Comparison of ENCODE assay signal across 18 cellular contexts in genomic region chr2:181253438-181253837, GRCh38.
A peak's percentile ranks its signal among the peaks of the same experiment; 100 is the strongest.
DNase-seq lines count a peak whose midpoint lies in the region; ATAC-seq and TF ChIP-seq lines count a peak whose summit lies in the region.
"Had no signal": no experiment of that assay in that cellular context is flagged by ENCODE, and none has a peak within 500 bp of the region (broad histone marks: within the 10 kb centered on the region; RNA-seq: fewer than 3 reads in every experiment).

No MANE protein-coding gene starts in this region.

- no peaks in the 10 kb centered on the region for H3K4me1 ChIP-seq in upper lobe of right lung
- H3K4me1 ChIP-seq in CD8-positive, alpha-beta memory T cell (ENCODE audit: insufficient read depth, low read length) = peaks cover 5% of the 10 kb centered on the region
- H3K4me1 ChIP-seq: BLaER1 had no signal

- POLR2A ChIA-PET in CD8-positive, alpha-beta memory T cell (lab: Charles Lee) = no interaction called here

- peaks cover 16% of the 10 kb centered on the region for H3K4me1 Mint-ChIP-seq in activated T-helper 17 cell treated with anti-CD3 and anti-CD28 coated beads, Interleukin-2, amount 50 U/mL, for 72 hours
- peaks cover 32 to 33% of the 10 kb centered on the region in 2 donors for H3K4me1 Mint-ChIP-seq in immature natural killer cell
- peaks cover 28 to 68% (median 36%) of the 10 kb centered on the region in 3 donors for H3K4me1 Mint-ChIP-seq in CD8-positive, alpha-beta memory T cell
- H3K4me1 Mint-ChIP-seq: H9, IgD-negative memory B cell had no signal

- TF ChIP-seq CTCF in upper lobe of right lung (IDR thresholded peaks at IDR 0.05) = no peak

- intact Hi-C loops in upper lobe of right lung (cut with DNase I) = no loop called here

- H3K4me3 ChIP-seq in upper lobe of right lung = no peak overlapping the region
- H3K4me3 ChIP-seq in CD8-positive, alpha-beta memory T cell (ENCODE audit: low read length) = no peak overlapping the region
- H3K4me3 ChIP-seq: BLaER1 had no signal

- H3K4me3 Mint-ChIP-seq in activated T-helper 17 cell treated with anti-CD3 and anti-CD28 coated beads, Interleukin-2, amount 50 U/mL, for 72 hours = no peak overlapping the region
- peak overlapping the region; percentile 15 to 69 (median 52) for H3K4me3 Mint-ChIP-seq in immature natural killer cell
- H3K4me3 Mint-ChIP-seq in CD8-positive, alpha-beta memory T cell = peak overlapping the region in 1 of 7 donors; percentile 2
- H3K4me3 Mint-ChIP-seq: CD4-positive, CD25-positive, alpha-beta regulatory T cell; H9; IgD-negative memory B cell had no signal

- no peaks in the 10 kb centered on the region for H3K27me3 Mint-ChIP-seq in activated T-helper 17 cell treated with anti-CD3 and anti-CD28 coated beads, Interleukin-2, amount 50 U/mL, for 72 hours
- no peaks in the 10 kb centered on the region for H3K27me3 Mint-ChIP-seq in immature natural killer cell (ENCODE audit: low read depth in 3 of 3)
- no peaks in the 10 kb centered on the region for H3K27me3 Mint-ChIP-seq in CD8-positive, alpha-beta memory T cell
- H3K27me3 Mint-ChIP-seq: CD4-positive, CD25-positive, alpha-beta regulatory T cell; IgD-negative memory B cell had no signal

- no peak overlapping the region for H3K27ac ChIP-seq in upper lobe of right lung
- H3K27ac ChIP-seq in CD8-positive, alpha-beta memory T cell (ENCODE audit: low read depth, low read length) = no peak overlapping the region
- H3K27ac ChIP-seq: 22Rv1, BLaER1 had no signal

- DNase-seq in DMS79 (lab: John Stamatoyannopoulos, UW) (peak; percentile 3), DMS79 treated with DMSO at 0.1 percent for 48 hours (lab: John Stamatoyannopoulos, UW) (no peak), immature natural killer cell (peak; percentile 53 to 73 (median 62)), upper lobe of right lung (no peak), kidney tubule cell (ENCODE audit: low spot score) (no peak), superior temporal gyrus (ENCODE audit: extremely low spot score) (no peak)
- no peak for DNase-seq in CD8-positive, alpha-beta memory T cell
- DNase-seq: AML-193; Calu3; CD4-positive, CD25-positive, alpha-beta regulatory T cell; DMS 273 treated with DMSO at 0.1 percent for 48 hours; GDM1; GOT3; H9 had no signal

- H3K27me3 ChIP-seq in upper lobe of right lung = no peaks in the 10 kb centered on the region
- H3K27me3 ChIP-seq in CD8-positive, alpha-beta memory T cell (ENCODE audit: insufficient read depth, low read length, poor library complexity, severe bottlenecking) = no peaks in the 10 kb centered on the region
- H3K27me3 ChIP-seq: BLaER1 had no signal

- no peaks in the 10 kb centered on the region for H3K36me3 Mint-ChIP-seq in activated T-helper 17 cell treated with anti-CD3 and anti-CD28 coated beads, Interleukin-2, amount 50 U/mL, for 72 hours (ENCODE audit: low read depth)
- H3K36me3 Mint-ChIP-seq in immature natural killer cell = peaks cover 0 to 5% (median 4%) of the 10 kb centered on the region in 3 donors
- H3K36me3 Mint-ChIP-seq in CD8-positive, alpha-beta memory T cell = peaks cover 19 to 41% (median 22%) of the 10 kb centered on the region in 3 donors
- H3K36me3 Mint-ChIP-seq: CD4-positive, CD25-positive, alpha-beta regulatory T cell; IgD-negative memory B cell had no signal

- CTCF ChIA-PET in CD8-positive, alpha-beta memory T cell (lab: Charles Lee) = interaction anchor here (0.7 kb wide), 1 partner anchor 13 kb away, joined by 3 read pairs; no protein-coding TSS in a partner anchor

- peak overlapping the region; percentile 14 for H3K27ac Mint-ChIP-seq in activated T-helper 17 cell treated with anti-CD3 and anti-CD28 coated beads, Interleukin-2, amount 50 U/mL, for 72 hours
- peak overlapping the region; percentile 67 to 86 (median 82) for H3K27ac Mint-ChIP-seq in immature natural killer cell
- no peak overlapping the region for H3K27ac Mint-ChIP-seq in CD8-positive, alpha-beta memory T cell
- H3K27ac Mint-ChIP-seq: CD4-positive, CD25-positive, alpha-beta regulatory T cell; H9; IgD-negative memory B cell had no signal

- H3K9me3 Mint-ChIP-seq in activated T-helper 17 cell treated with anti-CD3 and anti-CD28 coated beads, Interleukin-2, amount 50 U/mL, for 72 hours = no peaks in the 10 kb centered on the region
- no peaks in the 10 kb centered on the region for H3K9me3 Mint-ChIP-seq in immature natural killer cell
- peaks cover 0 to 4% (median 0%) of the 10 kb centered on the region in 5 donors for H3K9me3 Mint-ChIP-seq in CD8-positive, alpha-beta memory T cell
- H3K9me3 Mint-ChIP-seq: H9, IgD-negative memory B cell had no signal

- no peaks in the 10 kb centered on the region for H3K9me3 ChIP-seq in upper lobe of right lung
- no peaks in the 10 kb centered on the region for H3K9me3 ChIP-seq in CD8-positive, alpha-beta memory T cell (ENCODE audit: low read length)

- no peak for ATAC-seq in activated T-helper 17 cell treated with anti-CD3 and anti-CD28 coated beads, Interleukin-2, amount 50 U/mL, for 72 hours (replicated peaks)
- peak; percentile 45 for ATAC-seq in upper lobe of right lung

- H3K36me3 ChIP-seq in upper lobe of right lung = no peaks in the 10 kb centered on the region
- H3K36me3 ChIP-seq in CD8-positive, alpha-beta memory T cell (ENCODE audit: insufficient read depth, low read length) = no peaks in the 10 kb centered on the region
- H3K36me3 ChIP-seq: BLaER1 had no signal

Comparison
In these comparisons a context has a peak if more than half of its experiments do, and no peak if none do; other contexts are left out.
1. DNase-seq: peak in DMS79 (single experiment) and immature natural killer cell (3 of 3); none in DMS79 treated with DMSO at 0.1 percent for 48 hours (single experiment), upper lobe of right lung (single experiment), CD8-positive, alpha-beta memory T cell (0 of 5), kidney tubule cell (single experiment) and superior temporal gyrus (single experiment).
2. H3K27ac Mint-ChIP-seq: peak in activated T-helper 17 cell treated with anti-CD3 and anti-CD28 coated beads, Interleukin-2, amount 50 U/mL, for 72 hours (single experiment) and immature natural killer cell (6 of 6); none in CD8-positive, alpha-beta memory T cell (0 of 8).